ENCODE assay signal across 8 cellular contexts in the genomic region with DNA sequence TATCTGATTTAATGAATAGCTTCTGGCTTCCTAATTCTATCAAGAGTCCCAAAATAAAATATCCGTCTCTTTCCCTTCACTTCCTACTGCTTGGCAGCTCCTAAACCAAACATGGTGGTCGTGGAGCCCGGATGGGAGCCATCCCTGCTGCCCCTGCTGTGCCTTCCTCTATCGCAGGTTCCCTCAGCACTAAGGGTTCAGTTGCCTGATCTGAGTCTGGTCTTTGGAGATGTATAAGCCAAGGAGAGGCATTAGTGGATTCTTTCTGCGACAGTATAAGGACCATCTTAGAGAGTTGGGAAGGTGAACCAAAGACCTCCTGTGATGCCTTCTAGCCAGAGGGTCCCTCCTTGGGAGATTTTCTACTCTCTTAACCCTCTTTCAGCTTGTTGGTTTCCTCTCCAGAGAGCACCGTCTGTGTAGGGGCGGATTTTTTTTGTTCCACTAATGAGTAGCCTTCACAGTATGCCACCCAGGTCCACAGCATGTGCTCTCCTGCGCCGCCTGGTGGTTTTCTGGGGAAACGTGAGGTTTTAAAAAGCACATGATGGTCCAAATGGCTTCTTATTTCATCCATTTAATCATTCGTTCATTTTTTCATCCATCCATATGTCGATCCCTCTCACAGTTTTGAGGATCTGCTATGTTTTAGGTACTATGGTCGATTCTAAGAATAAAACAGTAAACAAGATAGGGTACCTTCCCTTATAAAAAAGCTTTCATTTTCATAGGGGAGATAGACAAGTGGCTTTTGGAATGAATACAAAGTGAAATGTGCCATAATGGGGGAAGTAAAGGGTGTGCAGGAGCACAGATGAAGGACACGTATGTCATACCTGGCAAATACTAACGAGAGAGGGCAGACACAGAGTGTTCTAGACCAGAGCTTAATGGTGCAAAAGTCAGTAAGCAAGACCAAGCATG.
DNase-seq lines count a peak whose midpoint lies in the region; ATAC-seq and TF ChIP-seq lines count a peak whose summit lies in the region.

No MANE protein-coding gene starts in this region.

- CTCF ChIA-PET in Caco-2 (lab: Charles Lee): interaction anchor here (0.7 to 3.3 kb wide), 8 partner anchors 11 to 134 kb away, joined by 3 to 26 read pairs (median 3); no protein-coding TSS in a partner anchor

- no peaks in the 10 kb centered on the region for H3K36me3 ChIP-seq in Caco-2 (ENCODE audit: control insufficient read depth, insufficient read depth, low read length)

- H3K4me1 ChIP-seq in Caco-2: no peaks in the 10 kb centered on the region

- H3K27me3 Mint-ChIP-seq in Caco-2 (ENCODE audit: insufficient read depth, unreplicated experiment): peaks cover 4% of the 10 kb centered on the region
- peaks cover 9% of the 10 kb centered on the region for H3K27me3 Mint-ChIP-seq in activated T-helper 1 cell treated with anti-CD3 and anti-CD28 coated beads, Interleukin-12 subunit alpha, Interleukin-12 subunit beta, Interleukin-2, Interleukin-4 antibody, amounts not matched to agents 30 ng/mL and 10 ng/mL and 1 ng/mL, durations not matched to agents 14 hours and 24 hours and 36 hours (ENCODE audit: insufficient read depth)
- peaks cover 28% of the 10 kb centered on the region for H3K27me3 Mint-ChIP-seq in osteocyte (ENCODE audit: unreplicated experiment)

- no peak overlapping the region for H3K4me3 ChIP-seq in Caco-2 (ENCODE audit: low read depth, low read length)

- peak; percentile 61 to 76 for DNase-seq in Caco-2
- DNase-seq in HS-27A (ENCODE audit: low read depth): peak; percentile 9
- DNase-seq in NCI-H82 (lab: John Stamatoyannopoulos, UW): peak; percentile 92
- peak; percentile 29 for DNase-seq in activated T-helper 1 cell treated with anti-CD3 and anti-CD28 coated beads, Interleukin-12 subunit alpha, Interleukin-12 subunit beta, Interleukin-2, Interleukin-4 antibody, amounts not matched to agents 30 ng/mL and 10 ng/mL and 1 ng/mL, durations not matched to agents 14 hours and 24 hours and 36 hours (ENCODE audit: low spot score)
- DNase-seq in germinal center (ENCODE audit: low spot score): peak; percentile 69
- DNase-seq in osteocyte (ENCODE audit: extremely low spot score, unreplicated experiment): no peak

- H3K36me3 Mint-ChIP-seq in Caco-2 (ENCODE audit: insufficient read depth, unreplicated experiment) (no peaks in the 10 kb centered on the region), osteocyte (ENCODE audit: unreplicated experiment) (no peaks in the 10 kb centered on the region)
- no peaks in the 10 kb centered on the region for H3K36me3 Mint-ChIP-seq in activated T-helper 1 cell treated with anti-CD3 and anti-CD28 coated beads, Interleukin-12 subunit alpha, Interleukin-12 subunit beta, Interleukin-2, Interleukin-4 antibody, amounts not matched to agents 30 ng/mL and 10 ng/mL and 1 ng/mL, durations not matched to agents 14 hours and 24 hours and 36 hours (ENCODE audit: low read depth)

- H3K9me3 Mint-ChIP-seq in Caco-2 (ENCODE audit: unreplicated experiment) (no peaks in the 10 kb centered on the region), osteocyte (ENCODE audit: unreplicated experiment) (no peaks in the 10 kb centered on the region)
- H3K9me3 Mint-ChIP-seq in activated T-helper 1 cell treated with anti-CD3 and anti-CD28 coated beads, Interleukin-12 subunit alpha, Interleukin-12 subunit beta, Interleukin-2, Interleukin-4 antibody, amounts not matched to agents 30 ng/mL and 10 ng/mL and 1 ng/mL, durations not matched to agents 14 hours and 24 hours and 36 hours: no peaks in the 10 kb centered on the region

- H3K27ac Mint-ChIP-seq in Caco-2 (ENCODE audit: unreplicated experiment) (no peak overlapping the region), osteocyte (ENCODE audit: unreplicated experiment) (no peak overlapping the region)
- H3K27ac Mint-ChIP-seq in activated T-helper 1 cell treated with anti-CD3 and anti-CD28 coated beads, Interleukin-12 subunit alpha, Interleukin-12 subunit beta, Interleukin-2, Interleukin-4 antibody, amounts not matched to agents 30 ng/mL and 10 ng/mL and 1 ng/mL, durations not matched to agents 14 hours and 24 hours and 36 hours: no peak overlapping the region

- BruUV-seq in Caco-2 (replicated peaks; lab: Mats Ljungman, UMichigan): no TSS peak

- POLR2A ChIA-PET in Caco-2 (lab: Charles Lee): interaction anchor here (0.6 kb wide), 1 partner anchor 15 kb away, joined by 3 read pairs; no protein-coding TSS in a partner anchor

- H3K4me1 Mint-ChIP-seq in Caco-2 (ENCODE audit: low read depth, unreplicated experiment) (no peaks in the 10 kb centered on the region), osteocyte (ENCODE audit: unreplicated experiment) (no peaks in the 10 kb centered on the region)
- H3K4me1 Mint-ChIP-seq in activated T-helper 1 cell treated with anti-CD3 and anti-CD28 coated beads, Interleukin-12 subunit alpha, Interleukin-12 subunit beta, Interleukin-2, Interleukin-4 antibody, amounts not matched to agents 30 ng/mL and 10 ng/mL and 1 ng/mL, durations not matched to agents 14 hours and 24 hours and 36 hours (ENCODE audit: low read depth): no peaks in the 10 kb centered on the region

- intact Hi-C loops in Caco-2 (cut with micrococcal nuclease; ENCODE audit: unreplicated experiment): loop anchor here (1.0 to 2.0 kb wide), 4 partner anchors 17 to 133 kb away; no protein-coding TSS in a partner anchor
- intact Hi-C loops in activated T-helper 1 cell treated with anti-CD3 and anti-CD28 coated beads, Interleukin-12 subunit alpha, Interleukin-12 subunit beta, Interleukin-2, Interleukin-4 antibody, amounts not matched to agents 30 ng/mL and 10 ng/mL and 1 ng/mL, durations not matched to agents 14 hours and 24 hours and 36 hours (cut with micrococcal nuclease): no loop called here

- H3K4me3 Mint-ChIP-seq in Caco-2 (ENCODE audit: unreplicated experiment): no peak overlapping the region
- H3K4me3 Mint-ChIP-seq in activated T-helper 1 cell treated with anti-CD3 and anti-CD28 coated beads, Interleukin-12 subunit alpha, Interleukin-12 subunit beta, Interleukin-2, Interleukin-4 antibody, amounts not matched to agents 30 ng/mL and 10 ng/mL and 1 ng/mL, durations not matched to agents 14 hours and 24 hours and 36 hours: no peak overlapping the region
- H3K4me3 Mint-ChIP-seq in osteocyte (ENCODE audit: unreplicated experiment): no peak overlapping the region

- ATAC-seq in HG02973 (IDR thresholded peaks at IDR 0.05; ENCODE audit: unreplicated experiment) (no peak), HG03135 (IDR thresholded peaks at IDR 0.05; ENCODE audit: unreplicated experiment) (no peak)

- H3K9me3 ChIP-seq in Caco-2: no peaks in the 10 kb centered on the region

- TF ChIP-seq CTCF in Caco-2 (IDR thresholded peaks at IDR 0.05; ENCODE audit: insufficient read depth in 1 of 2, low read depth in 1 of 2, low read length in 1 of 2, severe bottlenecking in 1 of 2, unreplicated experiment in 1 of 2) (peak; percentile 94 to 96), osteocyte (IDR thresholded peaks at IDR 0.05) (peak; percentile 68)

- H3K27me3 ChIP-seq in Caco-2 (replicated peaks; ENCODE audit: control insufficient read depth, insufficient read depth, low read length): no peaks in the 10 kb centered on the region; the same call in 1 of the 2 replicates
